8 cellular contexts compared by ENCODE assay signal in genomic region chr1:198157241-198157846, GRCh38. TPM values are rescaled to one million over a fixed set of nuclear protein-coding genes. Genes with fewer than 3 reads are reported as not detected.
DNase-seq lines count a peak whose midpoint lies in the region; ATAC-seq, FAIRE-seq and TF ChIP-seq lines count a peak whose summit lies in the region.

No MANE protein-coding gene starts in this region.

- no peaks in the 10 kb centered on the region for H3K27me3 ChIP-seq in BLaER1 treated with 17β-estradiol and CSF1 and Interleukin-3, amounts not matched to agents 10 nM and 100 nM
- H3K27me3 ChIP-seq in HepG2 (ENCODE audit: control insufficient read depth in 1 of 2, insufficient read depth in 2 of 2, low read length in 2 of 2): no peaks in the 10 kb centered on the region; a peak in 1 of 5 replicates

- peak; percentile 77 for DNase-seq in NCI-H526 treated with DMSO at 0.1 percent for 48 hours (lab: John Stamatoyannopoulos, UW)
- DNase-seq in activated CD4-positive, alpha-beta T cell treated with anti-CD3 and anti-CD28 coated beads, Interleukin-2, amount 50 U/mL, for 4 hours: peak; percentile 70 to 71
- peak; percentile 96 for DNase-seq in dermis blood vessel endothelial cell
- DNase-seq in HepG2 (ENCODE audit: low spot score): peak; percentile 88
- peak; percentile 64 for DNase-seq in stimulated activated CD4-positive, alpha-beta T cell treated with anti-CD3 and anti-CD28 coated beads, Interleukin-2, amount 100 ng/mL, for 4 hours (ENCODE audit: low read depth)

- CTCF ChIA-PET in HepG2 (lab: Yijun Ruan, JAX; ENCODE audit: low intra/inter-chr PET ratio, low total read pairs): no interaction called here

- peak in 1 of 2 experiments; percentile 33; a peak in 1 of 4 replicates for TF ChIP-seq POLR2A in HepG2 (IDR thresholded peaks at IDR 0.05; ENCODE audit: insufficient read depth in 1 of 2, low read depth in 2 of 2, low read length in 2 of 2)

- peaks cover 0 to 34% (median 0%) of the 10 kb centered on the region in 11 experiments; a peak in 6 of 22 replicates for H4K20me1 ChIP-seq in BLaER1 treated with 17β-estradiol and CSF1 and Interleukin-3, amounts not matched to agents 10 nM and 100 nM
- H4K20me1 ChIP-seq in HepG2 (ENCODE audit: insufficient read depth, low read length): no peaks in the 10 kb centered on the region

- TF ChIP-seq EP300 in HepG2 (IDR thresholded peaks at IDR 0.05; ENCODE audit: low read depth in 2 of 2, low read length in 2 of 2) (no peak), HepG2 (CRISPR knock-in tag; IDR thresholded peaks at IDR 0.05; ENCODE audit: borderline replicate concordance) (no peak)

- in situ Hi-C loops in HepG2 (cut with HindIII; ENCODE audit: extremely low pct_ligation_motif_present, low pct_unique_long_range_greater_than_20kb): no loop called here

- peaks cover 19 to 31% (median 24%) of the 10 kb centered on the region in 10 experiments for H3K4me1 ChIP-seq in BLaER1 treated with 17β-estradiol and CSF1 and Interleukin-3, amounts not matched to agents 10 nM and 100 nM
- H3K4me1 ChIP-seq in HepG2 (ENCODE audit: insufficient read depth, low read length): peaks cover 38% of the 10 kb centered on the region

- peak; percentile 36 for ATAC-seq in GM19372 (IDR thresholded peaks at IDR 0.05; ENCODE audit: low read depth, unreplicated experiment)
- ATAC-seq in HG03521 (IDR thresholded peaks at IDR 0.05; ENCODE audit: unreplicated experiment): peak; percentile 45
- peak; percentile 73 for ATAC-seq in HepG2

- WGBS in HepG2 (ENCODE audit: low lambda C conversion rate): 2% methylated on average over 19 of the region's 62 CpGs

- H3K4me2 ChIP-seq in BLaER1 treated with 17β-estradiol and CSF1 and Interleukin-3, amounts not matched to agents 10 nM and 100 nM: peak overlapping the region; percentile 89 to 96 (median 94)
- H3K4me2 ChIP-seq in HepG2 (ENCODE audit: low read depth, low read length): peak overlapping the region; percentile 93

- TF ChIP-seq CTCF in HepG2 (CRISPR knock-in tag; IDR thresholded peaks at IDR 0.05): no peak

- no peak; the same call in 1 of the 2 replicates for TF ChIP-seq RAD21 in HepG2 (CRISPR knock-in tag; IDR thresholded peaks at IDR 0.05)

- intact Hi-C loops in HepG2 (cut with micrococcal nuclease; ENCODE audit: unreplicated experiment): loop anchor here (5.0 to 10.0 kb wide), 6 partner anchors 65 to 983 kb away; no protein-coding TSS in a partner anchor

- H3K9me3 ChIP-seq in BLaER1 treated with 17β-estradiol and CSF1 and Interleukin-3, amounts not matched to agents 10 nM and 100 nM (replicated peaks in 1 of 11): no peaks in the 10 kb centered on the region
- no peaks in the 10 kb centered on the region for H3K9me3 ChIP-seq in HepG2 (ENCODE audit: low read length)

- H3K79me2 ChIP-seq in HepG2 (ENCODE audit: insufficient read depth, low read length): peaks cover 40% of the 10 kb centered on the region

- no peaks in the 10 kb centered on the region for H3K36me3 ChIP-seq in BLaER1 treated with 17β-estradiol and CSF1 and Interleukin-3, amounts not matched to agents 10 nM and 100 nM
- H3K36me3 ChIP-seq in HepG2 (replicated peaks in 1 of 2; ENCODE audit: control insufficient read depth in 1 of 2, insufficient read depth in 2 of 2, low read length in 2 of 2): no peaks in the 10 kb centered on the region

- peak overlapping the region; percentile 88 to 98 (median 96) for H3K4me3 ChIP-seq in BLaER1 treated with 17β-estradiol and CSF1 and Interleukin-3, amounts not matched to agents 10 nM and 100 nM
- peak overlapping the region; percentile 51 to 90 (median 85) for H3K4me3 ChIP-seq in HepG2 (replicated peaks in 1 of 3; ENCODE audit: insufficient read depth in 1 of 3, low read depth in 2 of 3, low read length in 3 of 3)

- POLR2A ChIA-PET in HepG2 (lab: Yijun Ruan, JAX): interaction anchor here (1.1 kb wide), 1 partner anchor 160 kb away, joined by 4 read pairs; no protein-coding TSS in a partner anchor

- H2AFZ ChIP-seq in HepG2 (ENCODE audit: low read length): no peak overlapping the region

- peak overlapping the region; percentile 91 to 97 (median 95) for H3K9ac ChIP-seq in BLaER1 treated with 17β-estradiol and CSF1 and Interleukin-3, amounts not matched to agents 10 nM and 100 nM
- peak overlapping the region; percentile 85 for H3K9ac ChIP-seq in HepG2 (ENCODE audit: insufficient read depth, low read depth, low read length)

- BruUV-seq in HepG2 (replicated peaks; lab: Mats Ljungman, UMichigan): no TSS peak

- peak overlapping the region; percentile 86 to 98 (median 93) for H3K27ac ChIP-seq in BLaER1 treated with 17β-estradiol and CSF1 and Interleukin-3, amounts not matched to agents 10 nM and 100 nM
- H3K27ac ChIP-seq in HepG2 (ENCODE audit: extremely low read length, insufficient read depth, low read length): peak overlapping the region; percentile 82

- peak; percentile 83 for FAIRE-seq in HepG2 (lab: Jason Lieb, UNC)

TF ChIP-seq in HepG2, 621 proteins besides CTCF, POLR2A, EP300 and RAD21 (continues in another document):
- TF ChIP-seq ZNF777 (CRISPR knock-in tag; IDR thresholded peaks at IDR 0.05) (0 out of 2 replicates have a peak, but pooled peaks have one; percentile 69), HINFP (CRISPR knock-in tag; IDR thresholded peaks at IDR 0.05; ENCODE audit: low read depth) (no peak; the same call in 1 of the 2 replicates), ZNF766 (CRISPR knock-in tag; IDR thresholded peaks at IDR 0.05; ENCODE audit: borderline replicate concordance) (no peak), TEF (CRISPR knock-in tag; IDR thresholded peaks at IDR 0.05) (no peak), ZBTB20 (CRISPR knock-in tag; IDR thresholded peaks at IDR 0.05; ENCODE audit: borderline replicate concordance, low read depth) (no peak), ZNF382 (CRISPR knock-in tag; IDR thresholded peaks at IDR 0.05; ENCODE audit: borderline replicate concordance) (no peak), ZNF616 (CRISPR knock-in tag; IDR thresholded peaks at IDR 0.05; ENCODE audit: low read depth) (no peak), KLF9 (CRISPR knock-in tag; IDR thresholded peaks at IDR 0.05; ENCODE audit: low read depth) (no peak), CSRNP1 (CRISPR knock-in tag; IDR thresholded peaks at IDR 0.05) (peak; percentile 8; the same call in 1 of the 2 replicates)

RNA-seq across cellular contexts. Expression of gene NEK7, which starts 0.5 kb away (rescaled TPM):
- total RNA-seq in dermis blood vessel endothelial cell: 68.1 and 94.3 TPM in 2 replicates
- 19.2 and 25.5 TPM in 2 replicates for total RNA-seq in HepG2 (2016; rRNA removed; fragmentation: Illumina TruSeq; extraction: Trizol)
- total RNA-seq in HepG2 (2016; cell fraction: cytosol; rRNA removed; fragmentation: Illumina TruSeq; extraction: Trizol; ENCODE audit: low read depth): 11.2 and 13.0 TPM in 2 replicates
- 18.2 and 27.3 TPM in 2 replicates for total RNA-seq in HepG2 (2016; cell fraction: insoluble cytoplasmic fraction; rRNA removed; fragmentation: Illumina TruSeq; extraction: Trizol)
- 19.4 and 21.0 TPM in 2 replicates for total RNA-seq in HepG2 (2016; cell fraction: membrane; rRNA removed; fragmentation: Illumina TruSeq; extraction: Trizol)
- total RNA-seq in HepG2 (2016; cell fraction: nucleus; rRNA removed; fragmentation: Illumina TruSeq; extraction: Trizol): 13.3 and 16.2 TPM in 2 replicates
- 13.7 and 18.1 TPM in 2 replicates for polyA plus RNA-seq in HepG2 (2011; rRNA removed)
- polyA plus RNA-seq in HepG2 (2011; cell fraction: cytosol; rRNA removed): 8.3 and 12.7 TPM in 2 replicates
- 8.7 and 9.7 TPM in 2 replicates for polyA plus RNA-seq in HepG2 (2011; cell fraction: nucleus; rRNA removed)
- 8.9 and 11.2 TPM in 2 replicates for polyA plus RNA-seq in HepG2 (2012)
- 1.4 TPM in 2 replicates for polyA plus RNA-seq in HepG2 (2016; cell fraction: cytosol; fragmentation: Illumina TruSeq; extraction: Trizol; ENCODE audit: low read depth)
- 15.9 and 16.7 TPM in 2 replicates for polyA plus RNA-seq in HepG2 (2016; cell fraction: insoluble cytoplasmic fraction; fragmentation: Illumina TruSeq; extraction: Trizol; ENCODE audit: low read depth)
- 6.0 and 6.2 TPM in 2 replicates for polyA plus RNA-seq in HepG2 (2016; cell fraction: membrane; fragmentation: Illumina TruSeq; extraction: Trizol; ENCODE audit: low read depth)
- polyA plus RNA-seq in HepG2 (2016; cell fraction: nucleus; fragmentation: Illumina TruSeq; extraction: Trizol; ENCODE audit: insufficient read depth, low read depth): 12.0 and 12.2 TPM in 2 replicates
- polyA minus RNA-seq in HepG2 (2011; rRNA and poly(A)+ RNA removed; ENCODE audit: low replicate concordance): 7.4 and 49.1 TPM in 2 replicates
- polyA minus RNA-seq in HepG2 (2011; cell fraction: cytosol; rRNA and poly(A)+ RNA removed): 13.1 and 26.9 TPM in 2 replicates
- polyA minus RNA-seq in HepG2 (2011; cell fraction: nucleus; rRNA and poly(A)+ RNA removed): 28.5 and 38.8 TPM in 2 replicates

Comparison
In these comparisons a context has a peak if more than half of its experiments do, and no peak if none do; other contexts are left out.
1. Peak in every context shown above with its lines: DNase-seq, ATAC-seq, H3K4me3 ChIP-seq and H3K27ac ChIP-seq.